Comparison of ENCODE assay signal across 8 cellular contexts in the genomic region with DNA sequence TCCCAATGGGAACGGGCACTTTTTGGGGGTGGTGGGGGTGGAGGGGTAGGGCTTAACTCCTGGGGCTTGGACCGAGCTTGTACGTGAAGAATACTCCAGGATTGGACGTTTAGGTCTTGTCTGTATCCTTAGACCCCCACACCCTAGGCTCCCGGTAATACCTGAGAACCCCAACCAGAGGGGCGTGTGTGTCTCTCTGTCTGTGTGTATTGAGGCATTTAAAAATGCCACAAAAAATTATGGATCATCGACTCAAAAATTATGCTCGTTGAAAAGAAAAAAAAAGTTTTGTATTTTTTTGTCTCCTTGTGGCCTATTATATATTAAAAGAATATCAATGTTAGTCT. TPM values are rescaled to one million over a fixed set of nuclear protein-coding genes. Genes with fewer than 3 reads are reported as not detected.
DNase-seq lines count a peak whose midpoint lies in the region; ATAC-seq and TF ChIP-seq lines count a peak whose summit lies in the region.

No MANE protein-coding gene starts in this region.

- no peak for TF ChIP-seq CTCF in OCI-LY3 (IDR thresholded peaks at IDR 0.05; ENCODE audit: low read depth, low read length)
- TF ChIP-seq CTCF in retinal pigment epithelial cell (conservative IDR thresholded peaks at IDR 0.05; ENCODE audit: low read depth, low read length) = no peak

- H3K36me3 ChIP-seq in OCI-LY3 (replicated peaks; ENCODE audit: low read depth, low read length) (no peaks in the 10 kb centered on the region), esophagus (ENCODE audit: control insufficient read depth in 2 of 2, insufficient read depth in 2 of 2, low read length in 1 of 2) (no peaks in the 10 kb centered on the region)

- ATAC-seq in GM18909 (IDR thresholded peaks at IDR 0.05; ENCODE audit: poor library complexity, unreplicated experiment) (peak; percentile 12), GM18517 (IDR thresholded peaks at IDR 0.05; ENCODE audit: unreplicated experiment) (no peak), HG03439 (IDR thresholded peaks at IDR 0.05; ENCODE audit: unreplicated experiment) (no peak)

- H3K27me3 ChIP-seq in OCI-LY3 (ENCODE audit: low read depth, low read length) (peaks cover 37% of the 10 kb centered on the region), esophagus (ENCODE audit: control insufficient read depth in 1 of 2, insufficient read depth in 2 of 2, low read length in 2 of 2) (no peaks in the 10 kb centered on the region)

- no peaks in the 10 kb centered on the region for H3K9me3 ChIP-seq in OCI-LY3 (ENCODE audit: insufficient read depth, low read length)
- H3K9me3 ChIP-seq in esophagus (ENCODE audit: control insufficient read depth in 2 of 2, insufficient read depth in 1 of 2, low read depth in 1 of 2, low read length in 1 of 2) = no peaks in the 10 kb centered on the region

- peak overlapping the region; percentile 90 for H3K4me2 ChIP-seq in OCI-LY3 (ENCODE audit: low read length)

- H3K4me1 ChIP-seq in OCI-LY3 (ENCODE audit: low read length) (peaks cover 6% of the 10 kb centered on the region), esophagus (ENCODE audit: control insufficient read depth in 2 of 2, insufficient read depth in 2 of 2, low read length in 1 of 2) (peaks cover 3 to 4% of the 10 kb centered on the region in 2 donors)

- H3K27ac ChIP-seq in OCI-LY3 (ENCODE audit: low read length) = no peak overlapping the region
- H3K27ac ChIP-seq in esophagus (ENCODE audit: low read depth in 2 of 2, low read length in 1 of 2) = peak overlapping the region; percentile 93 to 96

- H2AFZ ChIP-seq in OCI-LY3 (ENCODE audit: low read depth, low read length) = peak overlapping the region; percentile 99

- no peak for DNase-seq in retinal pigment epithelial cell (ENCODE audit: low read depth)
- no peak for DNase-seq in DMS114 treated with DMSO at 0.1 percent for 48 hours (lab: John Stamatoyannopoulos, UW; ENCODE audit: unreplicated experiment)
- no peak for DNase-seq in GF-D8 (lab: John Stamatoyannopoulos, UW)

- WGBS in esophagus, 2 donors = 0% methylated on average over 8 of the region's 8 CpGs

- H3K4me3 ChIP-seq in OCI-LY3 (ENCODE audit: low read length) (peak overlapping the region; percentile 91), esophagus (ENCODE audit: low read depth in 1 of 2, low read length in 2 of 2) (peak overlapping the region; percentile 66 to 70), retinal pigment epithelial cell (ENCODE audit: low read length) (peak overlapping the region; percentile 88)

- H3K79me2 ChIP-seq in OCI-LY3 (ENCODE audit: low read length) = no peaks in the 10 kb centered on the region

- peak overlapping the region; percentile 76 for H3K9ac ChIP-seq in OCI-LY3 (ENCODE audit: low read length)

- H4K20me1 ChIP-seq in OCI-LY3 (ENCODE audit: insufficient read depth, low read length) = no peaks in the 10 kb centered on the region

RNA-seq across cellular contexts. Expression of gene PPFIBP1, which starts 0.5 kb away (rescaled TPM):
- polyA plus RNA-seq in esophagus = 10 to 100 TPM; 12.0 to 13.4 TPM
